ENCODE assay signal across 19 cellular contexts in genomic region chr3:172033392-172033791, GRCh38.
"Had no signal": no experiment of that assay in that cellular context is flagged by ENCODE, and none has a peak within 500 bp of the region (broad histone marks: within the 10 kb centered on the region; RNA-seq: fewer than 3 reads in every experiment).

No MANE protein-coding gene starts in this region.

- H3K27ac Mint-ChIP-seq: endodermal cell; naive thymus-derived CD4-positive, alpha-beta T cell; nephron progenitor cell; stimulated activated effector memory CD8-positive, alpha-beta T cell treated with anti-CD3 and anti-CD28 coated beads, Interleukin-12 subunit alpha, Interleukin-12 subunit beta, amount 100 ng/mL, for 72 hours had no signal

- H3K27ac ChIP-seq: coronary artery, right atrium auricular region, tibial artery, upper lobe of left lung, vagina had no signal

- H3K9me3 ChIP-seq: right atrium auricular region, tibial artery, upper lobe of left lung, vagina had no signal

- H3K36me3 Mint-ChIP-seq: stimulated activated effector memory CD8-positive, alpha-beta T cell treated with anti-CD3 and anti-CD28 coated beads, Interleukin-12 subunit alpha, Interleukin-12 subunit beta, amount 100 ng/mL, for 72 hours had no signal

- H3K4me3 ChIP-seq: coronary artery, right atrium auricular region, smooth muscle cell, tibial artery, upper lobe of left lung, vagina had no signal

- H3K36me3 ChIP-seq: right atrium auricular region, tibial artery, upper lobe of left lung, vagina had no signal

- ATAC-seq: left colon; naive thymus-derived CD4-positive, alpha-beta T cell; stimulated activated effector memory CD8-positive, alpha-beta T cell treated with anti-CD3 and anti-CD28 coated beads, Interleukin-12 subunit alpha, Interleukin-12 subunit beta, amount 100 ng/mL, for 72 hours; stimulated activated naive CD8-positive, alpha-beta T cell treated with anti-CD3 and anti-CD28 coated beads, Interleukin-15, Interleukin-2, amounts not matched to agents 100 U/mL and 50 U/mL, for 24 hours had no signal

- DNase-seq: effector CD4-positive, alpha-beta T cell; endodermal cell; foreskin melanocyte; head of caudate nucleus; hippocampal formation; left colon; mammary epithelial cell; naive thymus-derived CD4-positive, alpha-beta T cell; nephron progenitor cell; stimulated activated CD4-positive, alpha-beta T cell treated with anti-CD3 and anti-CD28 coated beads, Interleukin-4, amount 100 ng/mL, for 1 hour; stimulated activated CD8-positive, alpha-beta memory T cell treated with anti-CD3 and anti-CD28 coated beads, Interleukin-4, amount 100 ng/mL, for 48 hours; stimulated activated naive CD8-positive, alpha-beta T cell treated with anti-CD3 and anti-CD28 coated beads, Interleukin-15, Interleukin-2, amounts not matched to agents 100 U/mL and 50 U/mL, for 24 hours; tibial artery; upper lobe of left lung had no signal

- H3K4me3 Mint-ChIP-seq: endodermal cell; naive thymus-derived CD4-positive, alpha-beta T cell; nephron progenitor cell; stimulated activated effector memory CD8-positive, alpha-beta T cell treated with anti-CD3 and anti-CD28 coated beads, Interleukin-12 subunit alpha, Interleukin-12 subunit beta, amount 100 ng/mL, for 72 hours had no signal

- H3K9me3 Mint-ChIP-seq: stimulated activated effector memory CD8-positive, alpha-beta T cell treated with anti-CD3 and anti-CD28 coated beads, Interleukin-12 subunit alpha, Interleukin-12 subunit beta, amount 100 ng/mL, for 72 hours had no signal

- H3K4me1 ChIP-seq: right atrium auricular region, tibial artery, vagina had no signal

- H3K27me3 ChIP-seq: right atrium auricular region, tibial artery, upper lobe of left lung, vagina had no signal
